8 cellular contexts compared by ENCODE assay signal in genomic region chr3:142828703-142829304, GRCh38.
DNase-seq lines count a peak whose midpoint lies in the region; ATAC-seq and TF ChIP-seq lines count a peak whose summit lies in the region.

No MANE protein-coding gene starts in this region.

- intact Hi-C loops in A673 (cut with micrococcal nuclease; ENCODE audit: unreplicated experiment), result loop anchor here (1.0 to 2.0 kb wide), 3 partner anchors 158 to 242 kb away; no protein-coding TSS in a partner anchor
- intact Hi-C loops in gastrocnemius medialis (cut with DNase I; ENCODE audit: low total_unique reads), result loop anchor here (1.0 kb wide), 1 partner anchor 165 kb away; no protein-coding TSS in a partner anchor

- TF ChIP-seq CTCF in A673 (conservative IDR thresholded peaks at IDR 0.05; ENCODE audit: low read depth, low read length), result peak; percentile 93
- peak; percentile 36 to 73 (median 64) for TF ChIP-seq CTCF in gastrocnemius medialis (IDR thresholded peaks at IDR 0.05 in 4 of 5, conservative IDR thresholded peaks at IDR 0.05 in 1 of 5)

- DNase-seq in A673 (ENCODE audit: low spot score) (peak; percentile 77), NCI-H146 (lab: John Stamatoyannopoulos, UW) (peak; percentile 84), SW480 (ENCODE audit: low spot score) (peak; percentile 72), anterior cingulate cortex (lab: John Stamatoyannopoulos, UW) (peak in 54 of 58 donors; percentile 4 to 88 (median 52)), hepatic stellate cell (ENCODE audit: low spot score) (peak; percentile 56), gastrocnemius medialis (peak; percentile 27 to 58)

- no peaks in the 10 kb centered on the region for H3K9me3 ChIP-seq in A673 (ENCODE audit: low read depth, low read length, poor library complexity, severe bottlenecking)
- no peaks in the 10 kb centered on the region for H3K9me3 ChIP-seq in gastrocnemius medialis

- CTCF ChIA-PET in A673 (lab: Charles Lee), result interaction anchor here (0.5 to 1.7 kb wide), 19 partner anchors 11 to 1036 kb away, joined by 3 to 12 read pairs (median 3); no protein-coding TSS in a partner anchor

- POLR2A ChIA-PET in A673 (lab: Charles Lee; ENCODE audit: low non-redundant PET), result interaction anchor here (0.6 kb wide), 1 partner anchor 165 kb away, joined by 3 read pairs; no protein-coding TSS in a partner anchor

- H3K36me3 ChIP-seq in A673 (ENCODE audit: insufficient read depth, low read length, poor library complexity, severe bottlenecking), result no peaks in the 10 kb centered on the region
- no peaks in the 10 kb centered on the region for H3K36me3 ChIP-seq in gastrocnemius medialis

- H3K27ac ChIP-seq in A673 (ENCODE audit: low read depth, low read length, poor library complexity, severe bottlenecking) (no peak overlapping the region), gastrocnemius medialis (no peak overlapping the region)

- no peak for TF ChIP-seq POLR2A in gastrocnemius medialis (IDR thresholded peaks at IDR 0.05)

- in situ Hi-C loops in gastrocnemius medialis (cut with MboI; ENCODE audit: low sequenced_read_pairs in 4 of 4), result loop anchor here in 3 of 4 donors (5.0 to 10.0 kb wide), 3 partner anchors 156 to 166 kb away; no protein-coding TSS in a partner anchor

- no peaks in the 10 kb centered on the region for H3K4me1 ChIP-seq in A673 (ENCODE audit: insufficient read depth, low read length, poor library complexity, severe bottlenecking)
- H3K4me1 ChIP-seq in gastrocnemius medialis, result no peaks in the 10 kb centered on the region

- ATAC-seq in GM18511 (IDR thresholded peaks at IDR 0.05; ENCODE audit: unreplicated experiment), result peak; percentile 98
- peak; percentile 82 for ATAC-seq in HG02943 (IDR thresholded peaks at IDR 0.05; ENCODE audit: low read depth, unreplicated experiment)
- peak; percentile 88 for ATAC-seq in gastrocnemius medialis

- no peaks in the 10 kb centered on the region for H3K27me3 ChIP-seq in A673 (replicated peaks; ENCODE audit: insufficient read depth, low read depth, low read length, poor library complexity)
- no peaks in the 10 kb centered on the region for H3K27me3 ChIP-seq in gastrocnemius medialis

- BruUV-seq in A673 (replicated peaks; lab: Mats Ljungman, UMichigan), result no TSS peak

- H3K4me3 ChIP-seq in A673 (ENCODE audit: low read depth, low read length, poor library complexity, severe bottlenecking), result no peak overlapping the region
- H3K4me3 ChIP-seq in gastrocnemius medialis, result no peak overlapping the region
